ENCODE assay signal across 8 cellular contexts in genomic region chr19:40717325-40717879, GRCh38. TPM values are rescaled to one million over a fixed set of nuclear protein-coding genes. Genes with fewer than 3 reads are reported as not detected.
DNase-seq lines count a peak whose midpoint lies in the region; ATAC-seq and TF ChIP-seq lines count a peak whose summit lies in the region.

No MANE protein-coding gene starts in this region.

- H3K4me1 ChIP-seq in PC-9 (replicated peaks; ENCODE audit: insufficient read depth) (peaks cover 33% of the 10 kb centered on the region), esophagus (ENCODE audit: control insufficient read depth in 2 of 2, insufficient read depth in 2 of 2, low read length in 1 of 2) (peaks cover 0 to 6% of the 10 kb centered on the region in 2 donors), neutrophil (ENCODE audit: control insufficient read depth in 1 of 2, insufficient read depth in 1 of 2, low read depth in 1 of 2, low read length in 1 of 2) (peaks cover 62 to 68% of the 10 kb centered on the region in 2 experiments)

- H3K4me2 ChIP-seq in PC-9, result peak overlapping the region; percentile 98

- H3F3A ChIP-seq in PC-9 (ENCODE audit: insufficient read depth, low read depth), result peaks cover 27% of the 10 kb centered on the region

- ATAC-seq in GM21526 (IDR thresholded peaks at IDR 0.05; ENCODE audit: low FRiP score, unreplicated experiment), result peak; percentile 4
- no peak for ATAC-seq in HG02571 (IDR thresholded peaks at IDR 0.05; ENCODE audit: unreplicated experiment)
- no peak for ATAC-seq in GM18520 (IDR thresholded peaks at IDR 0.05; ENCODE audit: unreplicated experiment)
- no peak for ATAC-seq in HG02970 (IDR thresholded peaks at IDR 0.05; ENCODE audit: low FRiP score, unreplicated experiment)

- BruUV-seq in PC-9 (replicated peaks; lab: Mats Ljungman, UMichigan), result no TSS peak

- no peak overlapping the region for H2AFZ ChIP-seq in PC-9

- peaks cover 16% of the 10 kb centered on the region for H4K20me1 ChIP-seq in PC-9 (ENCODE audit: insufficient read depth)

- TF ChIP-seq CTCF in PC-9 (conservative IDR thresholded peaks at IDR 0.05) (no peak), neutrophil (IDR thresholded peaks at IDR 0.05) (no peak)

- H3K27ac ChIP-seq in PC-9 (peak overlapping the region; percentile 99), esophagus (ENCODE audit: low read depth in 2 of 2, low read length in 1 of 2) (peak overlapping the region; percentile 98 to 100), neutrophil (peak overlapping the region; percentile 92)

- H3K4me3 ChIP-seq in PC-9 (peak overlapping the region; percentile 75), esophagus (ENCODE audit: low read depth in 1 of 2, low read length in 2 of 2) (peak overlapping the region; percentile 85 to 95), neutrophil (ENCODE audit: low read depth in 1 of 2, low read length in 1 of 2) (peak overlapping the region; percentile 93)

- H3K36me3 ChIP-seq in PC-9 (ENCODE audit: low read depth) (peaks cover 12% of the 10 kb centered on the region; the same call in 1 of the 2 replicates), esophagus (ENCODE audit: control insufficient read depth in 2 of 2, insufficient read depth in 2 of 2, low read length in 1 of 2) (peaks cover 0 to 2% of the 10 kb centered on the region in 2 donors), neutrophil (peaks cover 13% of the 10 kb centered on the region)

- CTCF ChIA-PET in PC-9 (lab: Charles Lee), result interaction anchor here (0.6 kb wide), 1 partner anchor 297 kb away, joined by 4 read pairs; no protein-coding TSS in a partner anchor

- no peaks in the 10 kb centered on the region for H3K9me2 ChIP-seq in PC-9 (ENCODE audit: insufficient read depth)

- POLR2A ChIA-PET in PC-9 (lab: Charles Lee; ENCODE audit: unreplicated experiment), result interaction anchor here (0.5 to 1.9 kb wide), 4 partner anchors 19 to 145 kb away, joined by 3 to 10 read pairs (median 6); partner anchors contain the start of gene RAB4B

- H3K9me3 ChIP-seq in PC-9 (ENCODE audit: insufficient read depth, low read depth) (no peaks in the 10 kb centered on the region), esophagus (ENCODE audit: control insufficient read depth in 2 of 2, insufficient read depth in 1 of 2, low read depth in 1 of 2, low read length in 1 of 2) (no peaks in the 10 kb centered on the region), neutrophil (no peaks in the 10 kb centered on the region)

- 1 to 2% methylated on average over 20 of the region's 20 CpGs for WGBS in esophagus, 2 donors

- intact Hi-C loops in PC-9 (cut with micrococcal nuclease; ENCODE audit: unreplicated experiment), result loop anchor here (5.0 kb wide), 3 partner anchors 105 to 510 kb away; partner anchors contain the start of gene SERTAD1

- H3K27me3 ChIP-seq in PC-9 (ENCODE audit: insufficient read depth, low read depth) (no peaks in the 10 kb centered on the region), esophagus (ENCODE audit: control insufficient read depth in 1 of 2, insufficient read depth in 2 of 2, low read length in 2 of 2) (no peaks in the 10 kb centered on the region), neutrophil (no peaks in the 10 kb centered on the region)

- DNase-seq in PC-9, result peak; percentile 19 to 38
- no peak for DNase-seq in NCI-H1417 (lab: John Stamatoyannopoulos, UW)

- peaks cover 53% of the 10 kb centered on the region for H3K79me2 ChIP-seq in PC-9 (ENCODE audit: low read depth)

RNA-seq across cellular contexts. Expression of gene ITPKC, which starts 0.5 kb away (rescaled TPM):
- 17.6 and 22.1 TPM in 2 replicates for total RNA-seq in PC-9 (2021)
- polyA plus RNA-seq in esophagus, result 100 to 1,000 TPM in 1 of 2 donors, 10 to 100 TPM in 1; 57.4 to 172 TPM

RNA-seq across cellular contexts. Expression of gene COQ8B, which starts 0.7 kb away (rescaled TPM):
- 57.7 and 66.6 TPM in 2 replicates for total RNA-seq in PC-9 (2021)
- 10 to 100 TPM; 18.4 to 27.2 TPM for polyA plus RNA-seq in esophagus

RNA-seq across cellular contexts. Expression of gene NUMBL, which starts 27.0 kb away (rescaled TPM):
- total RNA-seq in PC-9 (2021), result 57.7 and 86.6 TPM in 2 replicates
- polyA plus RNA-seq in esophagus, result 10 to 100 TPM in 1 of 2 donors, 1 to 10 TPM in 1; 9.0 to 14.4 TPM

RNA-seq across cellular contexts. Expression of gene ACTMAP, which starts 32.9 kb away (rescaled TPM):
- 35.9 and 39.3 TPM in 2 replicates for total RNA-seq in PC-9 (2021)
- 1 to 10 TPM; 3.1 to 6.8 TPM for polyA plus RNA-seq in esophagus

RNA-seq across cellular contexts. Expression of gene SNRPA, which starts 33.6 kb away (rescaled TPM):
- total RNA-seq in PC-9 (2021), result 119 and 147 TPM in 2 replicates
- 10 to 100 TPM; 48.9 to 58.1 TPM for polyA plus RNA-seq in esophagus

Comparison
In these comparisons a context has a peak if more than half of its experiments do, and no peak if none do; other contexts are left out.
1. DNase-seq: peak in PC-9 (2 of 2); none in NCI-H1417 (0 of 3).
2. Peak in every context shown above with its lines, with median percentiles within 50 percentile points of each other: H3K27ac ChIP-seq and H3K4me3 ChIP-seq.